In the genomic region with DNA sequence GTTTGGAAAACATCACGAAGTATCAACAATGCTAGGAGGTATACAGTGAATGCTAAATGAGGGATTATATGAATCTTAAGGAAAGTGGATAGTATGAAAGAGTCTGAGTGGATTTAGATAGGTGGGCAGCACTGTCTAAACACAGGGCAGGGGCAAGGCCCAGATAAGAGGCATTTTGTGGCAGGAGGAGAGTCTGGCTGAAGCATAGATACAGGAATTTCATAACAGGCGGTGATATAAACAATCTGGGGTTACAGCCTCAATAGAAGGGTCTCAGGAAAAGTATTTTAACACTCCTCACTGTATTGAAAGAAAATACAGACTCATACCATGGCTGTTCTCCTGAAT, we compare ENCODE assay signal across 9 cellular contexts.
DNase-seq lines count a peak whose midpoint lies in the region; ATAC-seq and TF ChIP-seq lines count a peak whose summit lies in the region.
"Had no signal": no experiment of that assay in that cellular context is flagged by ENCODE, and none has a peak within 500 bp of the region (broad histone marks: within the 10 kb centered on the region; RNA-seq: fewer than 3 reads in every experiment).

No MANE protein-coding gene starts in this region.

- H3K27ac ChIP-seq in Peyer's patch = peak overlapping the region; percentile 52 to 83 (median 62)
- peak overlapping the region; percentile 75 to 90 for H3K27ac ChIP-seq in coronary artery
- H3K27ac ChIP-seq in stomach smooth muscle (ENCODE audit: low read length) = peak overlapping the region; percentile 95

- TF ChIP-seq POLR2A in Peyer's patch (IDR thresholded peaks at IDR 0.05) = no peak

- no peak overlapping the region for H3K4me3 ChIP-seq in Peyer's patch
- H3K4me3 ChIP-seq in coronary artery = peak overlapping the region; percentile 2
- H3K4me3 ChIP-seq in stomach smooth muscle (ENCODE audit: low read length in 2 of 2) = peak overlapping the region in 1 of 2 donors; percentile 15

- CTCF ChIA-PET in activated CD4-positive, alpha-beta T cell treated with anti-CD3 and anti-CD28 coated beads, Interleukin-2, amount 10 ng/mL, durations not matched to agents 7 days and 5 days (lab: Charles Lee) = no interaction called here

- no peak for ATAC-seq in memory B cell (ENCODE audit: low read depth)
- no peak for ATAC-seq in GM21515 (IDR thresholded peaks at IDR 0.05; ENCODE audit: unreplicated experiment)

- no peak overlapping the region for H3K4me3 Mint-ChIP-seq in memory B cell
- H3K4me3 Mint-ChIP-seq in activated CD4-positive, alpha-beta T cell treated with anti-CD3 and anti-CD28 coated beads, Interleukin-2, amount 10 ng/mL, durations not matched to agents 7 days and 5 days = no peak overlapping the region

- H3K36me3 Mint-ChIP-seq in memory B cell = peaks cover 24% of the 10 kb centered on the region
- H3K36me3 Mint-ChIP-seq in activated CD4-positive, alpha-beta T cell treated with anti-CD3 and anti-CD28 coated beads, Interleukin-2, amount 10 ng/mL, durations not matched to agents 7 days and 5 days (ENCODE audit: low read depth) = peaks cover 56% of the 10 kb centered on the region

- peak overlapping the region; percentile 2 for H3K27ac Mint-ChIP-seq in memory B cell
- H3K27ac Mint-ChIP-seq in activated CD4-positive, alpha-beta T cell treated with anti-CD3 and anti-CD28 coated beads, Interleukin-2, amount 10 ng/mL, durations not matched to agents 7 days and 5 days = no peak overlapping the region

- H3K4me1 ChIP-seq in Peyer's patch (peaks cover 0 to 14% (median 1%) of the 10 kb centered on the region in 4 donors), stomach smooth muscle (ENCODE audit: control insufficient read depth, insufficient read depth, low read length) (peaks cover 47% of the 10 kb centered on the region)

- DNase-seq in Peyer's patch (no peak), coronary artery (ENCODE audit: low spot score) (no peak), memory B cell (ENCODE audit: low spot score in 2 of 2) (no peak), NCI-H524 treated with DMSO at 0.1 percent for 48 hours (lab: John Stamatoyannopoulos, UW) (no peak), DMS114 treated with DMSO at 0.1 percent for 48 hours (lab: John Stamatoyannopoulos, UW; ENCODE audit: unreplicated experiment) (no peak)
- no peak for DNase-seq in activated CD4-positive, alpha-beta T cell treated with anti-CD3 and anti-CD28 coated beads, Interleukin-2, amount 10 ng/mL, durations not matched to agents 7 days and 5 days
- DNase-seq: DMS 273 treated with DMSO at 0.1 percent for 48 hours had no signal

- H3K4me1 Mint-ChIP-seq in memory B cell = no peaks in the 10 kb centered on the region
- peaks cover 20% of the 10 kb centered on the region for H3K4me1 Mint-ChIP-seq in activated CD4-positive, alpha-beta T cell treated with anti-CD3 and anti-CD28 coated beads, Interleukin-2, amount 10 ng/mL, durations not matched to agents 7 days and 5 days

- H3K9me3 ChIP-seq in Peyer's patch (no peaks in the 10 kb centered on the region), stomach smooth muscle (ENCODE audit: control insufficient read depth in 2 of 2, low read length in 2 of 2) (no peaks in the 10 kb centered on the region)

- TF ChIP-seq CTCF in Peyer's patch (IDR thresholded peaks at IDR 0.05) (no peak), coronary artery (IDR thresholded peaks at IDR 0.05) (no peak)

- H3K27me3 Mint-ChIP-seq in memory B cell = no peaks in the 10 kb centered on the region
- H3K27me3 Mint-ChIP-seq in activated CD4-positive, alpha-beta T cell treated with anti-CD3 and anti-CD28 coated beads, Interleukin-2, amount 10 ng/mL, durations not matched to agents 7 days and 5 days = no peaks in the 10 kb centered on the region

- H3K9ac ChIP-seq in stomach smooth muscle (ENCODE audit: low read length in 2 of 2) = peak overlapping the region; percentile 37 to 50

- H3K27me3 ChIP-seq in Peyer's patch = no peaks in the 10 kb centered on the region
- no peaks in the 10 kb centered on the region for H3K27me3 ChIP-seq in stomach smooth muscle (ENCODE audit: control insufficient read depth in 1 of 2, insufficient read depth in 2 of 2, low read length in 2 of 2)

- H3K9me3 Mint-ChIP-seq in memory B cell = peaks cover 12% of the 10 kb centered on the region
- peaks cover 23% of the 10 kb centered on the region for H3K9me3 Mint-ChIP-seq in activated CD4-positive, alpha-beta T cell treated with anti-CD3 and anti-CD28 coated beads, Interleukin-2, amount 10 ng/mL, durations not matched to agents 7 days and 5 days

- POLR2A ChIA-PET in activated CD4-positive, alpha-beta T cell treated with anti-CD3 and anti-CD28 coated beads, Interleukin-2, amount 10 ng/mL, durations not matched to agents 7 days and 5 days (lab: Charles Lee) = no interaction called here

- H3K36me3 ChIP-seq in Peyer's patch (peaks cover 0 to 18% (median 0%) of the 10 kb centered on the region in 3 donors), stomach smooth muscle (ENCODE audit: control insufficient read depth in 2 of 2, insufficient read depth in 2 of 2, low read length in 2 of 2) (peaks cover 5 to 6% of the 10 kb centered on the region in 2 donors)
